ENCODE assay signal across 8 cellular contexts in the genomic region with DNA sequence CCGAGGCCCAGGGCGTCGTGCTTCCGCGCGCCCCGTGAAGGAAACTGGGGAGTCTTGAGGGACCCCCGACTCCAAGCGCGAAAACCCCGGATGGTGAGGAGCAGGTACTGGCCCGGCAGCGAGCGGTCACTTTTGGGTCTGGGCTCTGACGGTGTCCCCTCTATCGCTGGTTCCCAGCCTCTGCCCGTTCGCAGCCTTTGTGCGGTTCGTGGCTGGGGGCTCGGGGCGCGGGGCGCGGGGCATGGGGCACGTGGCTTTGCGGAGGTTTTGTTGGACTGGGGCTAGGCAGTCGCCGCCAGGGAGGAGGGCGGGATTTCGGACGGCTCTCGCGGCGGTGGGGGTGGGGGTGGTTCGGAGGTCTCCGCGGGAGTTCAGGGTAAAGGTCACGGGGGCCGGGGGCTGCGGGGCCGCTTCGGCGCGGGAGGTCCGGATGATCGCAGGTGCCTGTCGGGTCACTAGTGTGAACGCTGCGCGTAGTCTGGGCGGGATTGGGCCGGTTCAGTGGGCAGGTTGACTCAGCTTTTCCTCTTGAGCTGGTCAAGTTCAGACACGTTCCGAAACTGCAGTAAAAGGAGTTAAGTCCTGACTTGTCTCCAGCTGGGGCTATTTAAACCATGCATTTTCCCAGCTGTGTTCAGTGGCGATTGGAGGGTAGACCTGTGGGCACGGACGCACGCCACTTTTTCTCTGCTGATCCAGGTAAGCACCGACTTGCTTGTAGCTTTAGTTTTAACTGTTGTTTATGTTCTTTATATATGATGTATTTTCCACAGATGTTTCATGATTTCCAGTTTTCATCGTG. TPM values are rescaled to one million over a fixed set of nuclear protein-coding genes. Genes with fewer than 3 reads are reported as not detected.
DNase-seq lines count a peak whose midpoint lies in the region; ATAC-seq, FAIRE-seq and TF ChIP-seq lines count a peak whose summit lies in the region.

No MANE protein-coding gene starts in this region.

- H3K4me3 ChIP-seq in adrenal gland = peak overlapping the region; percentile 74 to 89 (median 88)

- ATAC-seq in HG02798 (IDR thresholded peaks at IDR 0.05; ENCODE audit: poor library complexity, unreplicated experiment) (peak; percentile 51), left cardiac atrium (peak; percentile 61 to 86)

- no peaks in the 10 kb centered on the region for H3K9me3 Mint-ChIP-seq in progenitor cell of endocrine pancreas (ENCODE audit: low read depth)

- DNase-seq in GM12892 (ENCODE audit: insufficient read length) (peak; percentile 57), NCI-H1417 (lab: John Stamatoyannopoulos, UW) (peak; percentile 90 to 98 (median 95)), SW480 (ENCODE audit: low spot score) (peak; percentile 93), adrenal gland (peak; percentile 84 to 94 (median 88)), left cardiac atrium (peak; percentile 85), progenitor cell of endocrine pancreas (ENCODE audit: low spot score, unreplicated experiment) (peak; percentile 63), ureter (ENCODE audit: low spot score) (peak; percentile 92)

- intact Hi-C loops in adrenal gland (cut with DNase I) (no loop called here), left cardiac atrium (cut with DNase I) (loop anchor here in 1 of 2 donors (5.0 kb wide), 1 partner anchor 61 kb away; a partner anchor contains a TSS)

- peaks cover 0 to 17% of the 10 kb centered on the region in 2 donors for H3K36me3 ChIP-seq in adrenal gland (replicated peaks in 1 of 2)

- peak overlapping the region; percentile 95 to 100 (median 99) for H3K27ac ChIP-seq in adrenal gland

- peak overlapping the region; percentile 96 for H3K4me3 Mint-ChIP-seq in progenitor cell of endocrine pancreas (ENCODE audit: low read depth)

- H3K4me1 ChIP-seq in adrenal gland (replicated peaks in 1 of 2) = peaks cover 16 to 38% of the 10 kb centered on the region in 2 donors

- peak; percentile 84 for FAIRE-seq in GM12892 (lab: Jason Lieb, UNC)

- peak in 2 of 6 experiments; percentile 15 to 41 for TF ChIP-seq CTCF in adrenal gland (IDR thresholded peaks at IDR 0.05)
- TF ChIP-seq CTCF in progenitor cell of endocrine pancreas (IDR thresholded peaks at IDR 0.05; ENCODE audit: unreplicated experiment) = no peak

- H3K27me3 ChIP-seq in adrenal gland = no peaks in the 10 kb centered on the region

- peak overlapping the region; percentile 100 for H3K27ac Mint-ChIP-seq in progenitor cell of endocrine pancreas

- TF ChIP-seq POLR2A in GM12892 (IDR thresholded peaks at IDR 0.05; ENCODE audit: low read depth, low read length) = peak; percentile 97
- peak; percentile 39 to 90 for TF ChIP-seq POLR2A in adrenal gland (IDR thresholded peaks at IDR 0.05)

- 0% methylated on average over 11 to 61 of the region's 61 CpGs for WGBS in adrenal gland, 4 donors

- peaks cover 12% of the 10 kb centered on the region for H3K36me3 Mint-ChIP-seq in progenitor cell of endocrine pancreas (ENCODE audit: insufficient read depth)

- peaks cover 39% of the 10 kb centered on the region for H3K4me1 Mint-ChIP-seq in progenitor cell of endocrine pancreas (ENCODE audit: low read depth)

- H3K27me3 Mint-ChIP-seq in progenitor cell of endocrine pancreas = no peaks in the 10 kb centered on the region

- H3K9me3 ChIP-seq in adrenal gland (replicated peaks in 1 of 3) = no peaks in the 10 kb centered on the region

RNA-seq across cellular contexts. Expression of a gene that starts 0.6 kb away (rescaled TPM):
- polyA plus RNA-seq in GM12892 (2012; ENCODE audit: missing spikeins) = 111 TPM
- total RNA-seq in adrenal gland (100 to 1,000 TPM in 4 of 8 donors, 10 to 100 TPM in 4; 44.3 to 144 (median 107) TPM), left cardiac atrium (10 to 100 TPM; 42.4 to 59.8 TPM), progenitor cell of endocrine pancreas (153 and 159 TPM in 2 replicates), ureter (140 TPM)
- polyA plus RNA-seq in adrenal gland = 100 to 1,000 TPM in 2 of 3 donors, 10 to 100 TPM in 1; 52.0 to 241 (median 134) TPM

Comparison
In these comparisons a context has a peak if more than half of its experiments do, and no peak if none do; other contexts are left out.
1. Peak in every context shown above with its lines: DNase-seq, ATAC-seq, H3K4me3 ChIP-seq and H3K27ac ChIP-seq.